ENCODE assay signal across 9 cellular contexts in the genomic region with DNA sequence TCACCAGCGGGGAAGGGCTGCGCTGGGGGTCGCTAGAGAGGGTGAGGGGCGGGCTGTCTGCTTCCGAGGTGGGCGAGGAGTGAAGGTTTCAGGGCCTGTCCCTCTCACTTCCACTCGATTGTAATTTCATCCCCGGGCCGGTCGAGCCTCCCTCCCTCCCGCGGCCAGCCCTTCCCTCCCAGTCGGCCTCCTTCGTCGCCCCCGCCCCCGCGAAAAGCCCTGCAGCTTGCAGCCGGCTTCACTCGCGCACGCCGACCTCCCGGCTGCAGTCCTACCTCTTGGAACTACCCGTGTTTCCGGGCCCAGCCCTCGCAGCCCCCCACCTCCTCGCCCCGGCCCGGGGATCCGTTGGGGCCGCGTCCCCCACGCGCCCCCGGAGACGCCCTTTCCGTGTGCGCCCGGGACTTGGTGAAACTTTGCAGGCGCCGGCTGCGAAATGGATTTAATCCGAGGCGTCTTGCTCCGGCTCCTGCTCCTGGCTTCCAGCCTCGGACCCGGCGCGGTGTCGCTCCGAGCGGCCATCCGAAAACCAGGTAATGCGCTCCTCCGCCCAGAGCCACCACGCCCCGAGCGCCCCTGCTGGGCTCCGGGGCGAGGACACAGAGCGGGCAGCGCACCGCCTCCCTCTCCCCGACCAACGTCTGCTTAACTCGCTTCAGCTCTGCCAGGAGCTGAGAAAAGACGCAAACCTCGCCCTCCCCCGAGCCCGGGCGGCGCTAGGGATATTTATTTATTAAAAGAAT. TPM values are rescaled to one million over a fixed set of nuclear protein-coding genes. Genes with fewer than 3 reads are reported as not detected.
DNase-seq lines count a peak whose midpoint lies in the region; ATAC-seq and TF ChIP-seq lines count a peak whose summit lies in the region.
"Had no signal": no experiment of that assay in that cellular context is flagged by ENCODE, and none has a peak within 500 bp of the region (broad histone marks: within the 10 kb centered on the region; RNA-seq: fewer than 3 reads in every experiment).

A gene (plus strand): TSS at position 241 of the 743 bp plus-strand sequence. CDS start 196 bp downstream, at position 437.

- H3K9me3 ChIP-seq in NT2/D1 (ENCODE audit: insufficient read depth, low read length) = 0 out of 2 replicates have a peak, but pooled peaks cover 3% of the 10 kb centered on the region
- H3K9me3 ChIP-seq in neural cell (ENCODE audit: low read length) = no peaks in the 10 kb centered on the region

- no peak within 1 kb of the TSS for H3K27ac ChIP-seq in neural cell (ENCODE audit: low read length)

- peak within 1 kb of the TSS; percentile 66 for H3K4me2 ChIP-seq in neural cell (ENCODE audit: low read length)

- H3K4me3 ChIP-seq in NT2/D1 (ENCODE audit: insufficient read length, low read depth) (peak within 1 kb of the TSS; percentile 47), epithelial cell of esophagus (ENCODE audit: low read length) (peak within 1 kb of the TSS; percentile 14), neural cell (ENCODE audit: low read length) (peak within 1 kb of the TSS; percentile 79)

- no peaks in the 10 kb centered on the region for H3K9me2 ChIP-seq in neural cell (ENCODE audit: insufficient read depth, low read length)

- H3F3A ChIP-seq in neural cell (ENCODE audit: insufficient read depth, low read length, poor library complexity, severe bottlenecking) = no peaks in the 10 kb centered on the region

- no peak within 1 kb of the TSS for H2AFZ ChIP-seq in neural cell (ENCODE audit: low read depth, low read length)

- no peaks in the 10 kb centered on the region for H3K4me1 ChIP-seq in NT2/D1 (ENCODE audit: insufficient read depth, insufficient read length)

- no peaks in the 10 kb centered on the region for H4K20me1 ChIP-seq in neural cell (ENCODE audit: insufficient read depth)

- TF ChIP-seq EP300 in neural cell (conservative IDR thresholded peaks at IDR 0.05; ENCODE audit: poor library complexity, severe bottlenecking) = no peak

- DNase-seq in NCI-H2081 (lab: John Stamatoyannopoulos, UW) = peak; percentile 28 to 59
- DNase-seq in NCI-H2081 treated with DMSO at 0.1 percent for 48 hours (lab: John Stamatoyannopoulos, UW) = no peak
- peak; percentile 39 for DNase-seq in NT2/D1 (ENCODE audit: low read depth, low spot score)
- peak; percentile 11 for DNase-seq in epithelial cell of esophagus (ENCODE audit: low read depth)
- no peak for DNase-seq in COR-L47 (lab: John Stamatoyannopoulos, UW)
- DNase-seq: DND-41 had no signal

- no peaks in the 10 kb centered on the region for H3K36me3 ChIP-seq in NT2/D1 (ENCODE audit: insufficient read depth, insufficient read length, low read length)
- no peaks in the 10 kb centered on the region for H3K36me3 ChIP-seq in neural cell (ENCODE audit: insufficient read depth, low read length)

- peaks cover 67% of the 10 kb centered on the region for H3K27me3 ChIP-seq in NT2/D1 (ENCODE audit: insufficient read depth, insufficient read length)
- peaks cover 64% of the 10 kb centered on the region for H3K27me3 ChIP-seq in neural cell (ENCODE audit: insufficient read depth, low read depth, low read length)

- peak; percentile 8 for TF ChIP-seq CTCF in epithelial cell of esophagus (IDR thresholded peaks at IDR 0.05; ENCODE audit: insufficient read depth, low read depth, low read length, missing control alignments)
- TF ChIP-seq CTCF in neural cell (IDR thresholded peaks at IDR 0.05; ENCODE audit: poor library complexity, severe bottlenecking) = peak; percentile 23

- peak within 1 kb of the TSS; percentile 72 for H3K9ac ChIP-seq in NT2/D1 (ENCODE audit: insufficient read length, low read depth)
- H3K9ac ChIP-seq in neural cell (ENCODE audit: low read length) = peak within 1 kb of the TSS; percentile 30

- TF ChIP-seq RAD21 in neural cell (conservative IDR thresholded peaks at IDR 0.05) = no peak

- ATAC-seq in GM21381 (IDR thresholded peaks at IDR 0.05; ENCODE audit: unreplicated experiment) (no peak), HG03175 (IDR thresholded peaks at IDR 0.05; ENCODE audit: unreplicated experiment) (no peak)

- H3K79me2 ChIP-seq in neural cell (replicated peaks; ENCODE audit: insufficient read depth, low read length) = no peaks in the 10 kb centered on the region

TF ChIP-seq in neural cell, 6 proteins besides CTCF, POLR2A, EP300 and RAD21:
- TF ChIP-seq TAF1 (IDR thresholded peaks at IDR 0.05; ENCODE audit: low read depth) (no peak), SMC3 (conservative IDR thresholded peaks at IDR 0.05; ENCODE audit: poor library complexity) (no peak), EZH2 (IDR thresholded peaks at IDR 0.05; ENCODE audit: borderline replicate concordance, insufficient read depth, low read length, poor library complexity, severe bottlenecking) (no peak), MXI1 (conservative IDR thresholded peaks at IDR 0.05; ENCODE audit: poor library complexity, severe bottlenecking) (no peak), POLR2AphosphoS5 (IDR thresholded peaks at IDR 0.05) (no peak)
- TF ChIP-seq, protein P1, sequence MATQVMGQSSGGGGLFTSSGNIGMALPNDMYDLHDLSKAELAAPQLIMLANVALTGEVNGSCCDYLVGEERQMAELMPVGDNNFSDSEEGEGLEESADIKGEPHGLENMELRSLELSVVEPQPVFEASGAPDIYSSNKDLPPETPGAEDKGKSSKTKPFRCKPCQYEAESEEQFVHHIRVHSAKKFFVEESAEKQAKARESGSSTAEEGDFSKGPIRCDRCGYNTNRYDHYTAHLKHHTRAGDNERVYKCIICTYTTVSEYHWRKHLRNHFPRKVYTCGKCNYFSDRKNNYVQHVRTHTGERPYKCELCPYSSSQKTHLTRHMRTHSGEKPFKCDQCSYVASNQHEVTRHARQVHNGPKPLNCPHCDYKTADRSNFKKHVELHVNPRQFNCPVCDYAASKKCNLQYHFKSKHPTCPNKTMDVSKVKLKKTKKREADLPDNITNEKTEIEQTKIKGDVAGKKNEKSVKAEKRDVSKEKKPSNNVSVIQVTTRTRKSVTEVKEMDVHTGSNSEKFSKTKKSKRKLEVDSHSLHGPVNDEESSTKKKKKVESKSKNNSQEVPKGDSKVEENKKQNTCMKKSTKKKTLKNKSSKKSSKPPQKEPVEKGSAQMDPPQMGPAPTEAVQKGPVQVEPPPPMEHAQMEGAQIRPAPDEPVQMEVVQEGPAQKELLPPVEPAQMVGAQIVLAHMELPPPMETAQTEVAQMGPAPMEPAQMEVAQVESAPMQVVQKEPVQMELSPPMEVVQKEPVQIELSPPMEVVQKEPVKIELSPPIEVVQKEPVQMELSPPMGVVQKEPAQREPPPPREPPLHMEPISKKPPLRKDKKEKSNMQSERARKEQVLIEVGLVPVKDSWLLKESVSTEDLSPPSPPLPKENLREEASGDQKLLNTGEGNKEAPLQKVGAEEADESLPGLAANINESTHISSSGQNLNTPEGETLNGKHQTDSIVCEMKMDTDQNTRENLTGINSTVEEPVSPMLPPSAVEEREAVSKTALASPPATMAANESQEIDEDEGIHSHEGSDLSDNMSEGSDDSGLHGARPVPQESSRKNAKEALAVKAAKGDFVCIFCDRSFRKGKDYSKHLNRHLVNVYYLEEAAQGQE (IDR thresholded peaks at IDR 0.05; ENCODE audit: borderline replicate concordance) = no peak

RNA-seq across cellular contexts. Expression of the gene that starts here (rescaled TPM):
- polyA plus RNA-seq in neural cell = not detected in 2 replicates
- not detected in 2 replicates for polyA minus RNA-seq in neural cell

Comparison
In these comparisons a context has a peak if more than half of its experiments do, and no peak if none do; other contexts are left out.
1. DNase-seq: peak in NCI-H2081 (2 of 2), NT2/D1 (single experiment) and epithelial cell of esophagus (single experiment); none in NCI-H2081 treated with DMSO at 0.1 percent for 48 hours (single experiment) and COR-L47 (single experiment).
2. H3K4me3 ChIP-seq: peak in every context shown above with its lines; median percentile 79 in neural cell; 47 in NT2/D1; 14 in epithelial cell of esophagus.